In the genomic region with DNA sequence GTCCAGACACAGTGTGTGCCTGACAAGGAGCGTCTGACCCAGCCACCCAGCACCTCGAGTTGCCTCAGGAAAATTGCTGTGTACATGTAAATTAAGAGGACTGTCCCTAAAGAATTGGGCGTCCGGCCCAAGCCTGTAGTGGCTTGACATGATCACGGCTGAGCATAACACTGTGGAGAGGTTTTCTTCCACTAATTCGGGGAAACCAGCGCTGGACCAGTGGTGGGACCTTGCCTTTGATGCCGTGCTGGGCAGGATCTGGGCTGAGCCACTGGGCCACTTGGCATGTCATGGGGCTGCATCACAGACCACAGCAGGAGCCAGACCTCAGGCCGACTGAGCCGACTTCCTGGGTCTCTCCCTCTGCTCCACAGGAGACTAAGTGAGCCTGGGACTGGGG, we compare ENCODE assay signal across 22 cellular contexts.
"Had no signal": no experiment of that assay in that cellular context is flagged by ENCODE, and none has a peak within 500 bp of the region (broad histone marks: within the 10 kb centered on the region; RNA-seq: fewer than 3 reads in every experiment).

No MANE protein-coding gene starts in this region.

- ATAC-seq: Panc1, PC-3 had no signal

- H3K4me3 ChIP-seq: SJSA1, SK-N-MC had no signal

- H3K27ac ChIP-seq: SJSA1, SK-N-MC had no signal

- H3K4me1 ChIP-seq: SJSA1 had no signal

- H3K36me3 ChIP-seq: SJSA1 had no signal

- DNase-seq: KBM-7, NCI-H1092, NCI-H1105 treated with DMSO at 0.1 percent for 48 hours, NCI-H1417 treated with DMSO at 0.1 percent for 48 hours, NCI-H146, NCI-H1694 treated with DMSO at 0.1 percent for 48 hours, NCI-H1930, NCI-H2081, NCI-H2107, NCI-H2171, NCI-H226, NCI-H446, NCI-H510A, NCI-H524 treated with DMSO at 0.1 percent for 48 hours, NCI-H69, NCI-H774, PC-3, Right ventricle myocardium superior, SIG-M5 had no signal

- H3K27me3 ChIP-seq: SJSA1 had no signal
